ENCODE assay signal across 12 cellular contexts in genomic region chr10:32948451-32948850, GRCh38. TPM values are rescaled to one million over a fixed set of nuclear protein-coding genes. Genes with fewer than 3 reads are reported as not detected.
A peak's percentile ranks its signal among the peaks of the same experiment; 100 is the strongest.
DNase-seq lines count a peak whose midpoint lies in the region; ATAC-seq and TF ChIP-seq lines count a peak whose summit lies in the region.
"Had no signal": no experiment of that assay in that cellular context is flagged by ENCODE, and none has a peak within 500 bp of the region (broad histone marks: within the 10 kb centered on the region; RNA-seq: fewer than 3 reads in every experiment).

No MANE protein-coding gene starts in this region.

- POLR2A ChIA-PET in HEK293 (lab: Yijun Ruan, JAX): no interaction called here
- POLR2A ChIA-PET in WTC11 (lab: Charles Lee): no interaction called here

- H3K9ac ChIP-seq in BLaER1: no peak overlapping the region

- no peaks in the 10 kb centered on the region for H3K27me3 ChIP-seq in BLaER1
- H3K27me3 ChIP-seq: BE2C had no signal

- H3K4me1 Mint-ChIP-seq in WTC11 (peaks cover 88% of the 10 kb centered on the region), glutamatergic neuron (ENCODE audit: low read depth, unreplicated experiment) (peaks cover 47% of the 10 kb centered on the region)

- 0 out of 2 replicates have a peak, but pooled peaks cover 3% of the 10 kb centered on the region for H3K9me3 ChIP-seq in BLaER1
- no peaks in the 10 kb centered on the region for H3K9me3 ChIP-seq in HEK293 (ENCODE audit: control insufficient read depth, insufficient read depth, low read depth, low read length)
- H3K9me3 ChIP-seq: BE2C had no signal

- H3K27ac Mint-ChIP-seq in WTC11: peak overlapping the region; percentile 67; the same call in 1 of the 2 replicates
- H3K27ac Mint-ChIP-seq in glutamatergic neuron (ENCODE audit: unreplicated experiment): peak overlapping the region; percentile 77

- CTCF ChIA-PET in HEK293 (lab: Yijun Ruan, JAX): no interaction called here
- CTCF ChIA-PET in WTC11 (lab: Charles Lee): no interaction called here

- H3K4me3 Mint-ChIP-seq in WTC11 (no peak overlapping the region), glutamatergic neuron (ENCODE audit: unreplicated experiment) (no peak overlapping the region)

- H4K20me1 ChIP-seq in BLaER1: peaks cover 56% of the 10 kb centered on the region

- no peaks in the 10 kb centered on the region for H3K27me3 Mint-ChIP-seq in WTC11 (ENCODE audit: low read depth)
- peaks cover 3% of the 10 kb centered on the region for H3K27me3 Mint-ChIP-seq in glutamatergic neuron (ENCODE audit: unreplicated experiment)

- H3K4me1 ChIP-seq in BLaER1 (peaks cover 23% of the 10 kb centered on the region), HEK293 (ENCODE audit: control insufficient read depth, insufficient read depth, low read length) (peaks cover 31% of the 10 kb centered on the region)
- H3K4me1 ChIP-seq: BE2C had no signal

- ATAC-seq in WTC11 (no peak), HG03159 (IDR thresholded peaks at IDR 0.05; ENCODE audit: unreplicated experiment) (no peak), HG03175 (IDR thresholded peaks at IDR 0.05; ENCODE audit: unreplicated experiment) (no peak)

- H3K9me3 Mint-ChIP-seq in WTC11: no peaks in the 10 kb centered on the region
- no peaks in the 10 kb centered on the region for H3K9me3 Mint-ChIP-seq in glutamatergic neuron (ENCODE audit: unreplicated experiment)

- H3K36me3 ChIP-seq in BLaER1 (peaks cover 19% of the 10 kb centered on the region), HEK293 (ENCODE audit: control insufficient read depth in 2 of 2, insufficient read depth in 1 of 2, low read length in 2 of 2) (no peaks in the 10 kb centered on the region)
- H3K36me3 ChIP-seq: BE2C had no signal

- H3K4me2 ChIP-seq in BLaER1: peak overlapping the region; percentile 18; the same call in 1 of the 2 replicates

- TF ChIP-seq CTCF in HEK293 (tag by site-specific recombination; IDR thresholded peaks at IDR 0.05): no peak
- no peak for TF ChIP-seq CTCF in WTC11 (IDR thresholded peaks at IDR 0.05)
- TF ChIP-seq CTCF in glutamatergic neuron (IDR thresholded peaks at IDR 0.05; ENCODE audit: partially characterized antibody, unreplicated experiment): no peak

- DNase-seq in WTC11 (ENCODE audit: low spot score) (no peak), glutamatergic neuron (no peak), NCI-H748 treated with DMSO at 0.1 percent for 48 hours (lab: John Stamatoyannopoulos, UW) (no peak)
- DNase-seq in activated CD4-positive, alpha-beta T cell treated with anti-CD3 and anti-CD28 coated beads, Interleukin-2, amount 50 U/mL, for 1 hour: no peak
- DNase-seq: BE2C, KG1, kidney, T-helper 9 cell had no signal

- H3K4me3 ChIP-seq in BLaER1: no peak overlapping the region
- no peak overlapping the region for H3K4me3 ChIP-seq in HEK293 (ENCODE audit: low read depth, low read length)

- H3K27ac ChIP-seq in BLaER1 (no peak overlapping the region), HEK293 (ENCODE audit: extremely low read depth, low read depth, low read length) (no peak overlapping the region)

- no peaks in the 10 kb centered on the region for H3K36me3 Mint-ChIP-seq in WTC11
- H3K36me3 Mint-ChIP-seq in glutamatergic neuron (ENCODE audit: unreplicated experiment): no peaks in the 10 kb centered on the region

TF ChIP-seq in HEK293, 187 proteins besides CTCF, POLR2A, EP300 and RAD21 (continues in another document):
- no peak for TF ChIP-seq ZBTB44 (tag by site-specific recombination; IDR thresholded peaks at IDR 0.05)
- TF ChIP-seq ZNF112 (tag by site-specific recombination; IDR thresholded peaks at IDR 0.05): no peak
- TF ChIP-seq PRDM6 (tag by site-specific recombination; IDR thresholded peaks at IDR 0.05): peak; percentile 38; the same call in 1 of the 2 replicates
- TF ChIP-seq ZBTB17 (tag by site-specific recombination; IDR thresholded peaks at IDR 0.05): peak; percentile 56
- no peak for TF ChIP-seq BCL11A (tag by site-specific recombination; IDR thresholded peaks at IDR 0.05; ENCODE audit: low read depth)
- TF ChIP-seq ZNF704 (tag by site-specific recombination; IDR thresholded peaks at IDR 0.05): no peak
- TF ChIP-seq ZNF548 (tag by site-specific recombination; IDR thresholded peaks at IDR 0.05): no peak
- no peak for TF ChIP-seq YY2 (tag by site-specific recombination; IDR thresholded peaks at IDR 0.05)

TF ChIP-seq in WTC11, 78 proteins besides CTCF, POLR2A, EP300 and RAD21:
- TF ChIP-seq CREB1 (CRISPR knock-in tag; IDR thresholded peaks at IDR 0.05) (no peak), GABPB1 (CRISPR knock-in tag; IDR thresholded peaks at IDR 0.05) (peak; percentile 92)

RNA-seq across cellular contexts. Expression of gene ITGB1, which starts 9.6 kb away (rescaled TPM):
- total RNA-seq in WTC11 (2021): 317 to 344 TPM (median 321 TPM) in 3 replicates
- total RNA-seq in glutamatergic neuron (ENCODE audit: unreplicated experiment): 263 TPM
